8 cellular contexts compared by ENCODE assay signal in the genomic region with DNA sequence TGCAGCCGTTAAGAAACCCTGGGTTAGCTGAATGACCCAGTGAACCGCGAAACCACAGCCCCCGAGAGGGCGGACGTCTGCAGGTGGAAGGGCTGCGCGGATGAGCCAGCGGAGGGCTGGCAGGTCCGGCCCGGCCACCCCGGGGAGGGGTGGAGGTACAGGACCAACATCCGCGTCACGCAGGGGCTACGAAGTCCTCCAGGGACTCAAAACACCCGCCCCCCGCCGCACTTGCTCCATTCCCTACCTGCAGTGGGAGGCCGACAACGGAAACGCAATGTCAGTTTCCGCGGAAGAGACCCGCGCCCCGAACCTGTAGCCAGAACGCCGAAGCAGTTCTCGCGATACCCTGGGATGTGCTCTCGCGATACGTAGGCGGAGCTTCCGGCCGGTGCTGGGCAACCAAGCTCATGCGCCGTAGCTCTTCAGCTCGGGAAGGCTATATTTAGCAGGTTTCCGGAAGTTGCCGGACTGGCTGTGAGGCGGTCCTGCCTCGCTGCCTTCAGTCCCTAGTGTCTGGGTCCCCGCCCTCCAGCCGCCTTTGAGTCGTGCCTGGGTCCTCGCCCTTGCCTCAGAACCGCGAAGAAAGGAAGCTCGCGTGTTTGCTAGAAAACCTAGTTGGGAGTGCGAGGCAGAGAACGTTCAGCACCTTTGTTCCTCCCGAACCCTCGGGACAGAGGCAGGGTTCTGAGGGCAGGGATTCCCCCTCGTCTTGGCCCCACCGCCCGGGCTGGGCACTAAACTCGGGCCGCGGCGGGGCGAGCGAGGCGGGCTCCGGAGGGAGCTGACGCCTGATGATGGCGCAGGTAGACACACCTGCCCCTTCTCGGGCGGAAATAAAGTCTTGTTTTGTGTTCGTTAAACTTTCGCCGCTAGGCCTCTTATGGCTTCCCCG. TPM values are rescaled to one million over a fixed set of nuclear protein-coding genes. Genes with fewer than 3 reads are reported as not detected.
DNase-seq lines count a peak whose midpoint lies in the region; ATAC-seq, FAIRE-seq and TF ChIP-seq lines count a peak whose summit lies in the region.

A gene with protein sequence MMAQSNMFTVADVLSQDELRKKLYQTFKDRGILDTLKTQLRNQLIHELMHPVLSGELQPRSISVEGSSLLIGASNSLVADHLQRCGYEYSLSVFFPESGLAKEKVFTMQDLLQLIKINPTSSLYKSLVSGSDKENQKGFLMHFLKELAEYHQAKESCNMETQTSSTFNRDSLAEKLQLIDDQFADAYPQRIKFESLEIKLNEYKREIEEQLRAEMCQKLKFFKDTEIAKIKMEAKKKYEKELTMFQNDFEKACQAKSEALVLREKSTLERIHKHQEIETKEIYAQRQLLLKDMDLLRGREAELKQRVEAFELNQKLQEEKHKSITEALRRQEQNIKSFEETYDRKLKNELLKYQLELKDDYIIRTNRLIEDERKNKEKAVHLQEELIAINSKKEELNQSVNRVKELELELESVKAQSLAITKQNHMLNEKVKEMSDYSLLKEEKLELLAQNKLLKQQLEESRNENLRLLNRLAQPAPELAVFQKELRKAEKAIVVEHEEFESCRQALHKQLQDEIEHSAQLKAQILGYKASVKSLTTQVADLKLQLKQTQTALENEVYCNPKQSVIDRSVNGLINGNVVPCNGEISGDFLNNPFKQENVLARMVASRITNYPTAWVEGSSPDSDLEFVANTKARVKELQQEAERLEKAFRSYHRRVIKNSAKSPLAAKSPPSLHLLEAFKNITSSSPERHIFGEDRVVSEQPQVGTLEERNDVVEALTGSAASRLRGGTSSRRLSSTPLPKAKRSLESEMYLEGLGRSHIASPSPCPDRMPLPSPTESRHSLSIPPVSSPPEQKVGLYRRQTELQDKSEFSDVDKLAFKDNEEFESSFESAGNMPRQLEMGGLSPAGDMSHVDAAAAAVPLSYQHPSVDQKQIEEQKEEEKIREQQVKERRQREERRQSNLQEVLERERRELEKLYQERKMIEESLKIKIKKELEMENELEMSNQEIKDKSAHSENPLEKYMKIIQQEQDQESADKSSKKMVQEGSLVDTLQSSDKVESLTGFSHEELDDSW (plus strand): TSS at position 471 of the 895 bp plus-strand sequence. CDS start 324 bp downstream, at position 795.
A gene (minus strand): TSS at position 343 of the 895 bp plus-strand sequence. CDS start 14,657 bp downstream, outside the sequence.

- H3K27me3 Mint-ChIP-seq in endothelial cell (ENCODE audit: unreplicated experiment) (peaks cover 2% of the 10 kb centered on the region), mesothelial cell of epicardium (ENCODE audit: low read depth) (no peaks in the 10 kb centered on the region)

- H3K9ac ChIP-seq in OCI-LY3 (ENCODE audit: low read length) = peak within 1 kb of the TSS; percentile 92

- DNase-seq in D721Med (ENCODE audit: insufficient read length, low spot score) (peak; percentile 36), HuH-7 (ENCODE audit: low spot score) (peak; percentile 64), endothelial cell (ENCODE audit: low spot score) (peak; percentile 84), mesothelial cell of epicardium (ENCODE audit: low spot score in 2 of 2, unreplicated experiment in 2 of 2) (peak; percentile 73 to 85)
- peak; percentile 91 for DNase-seq in activated CD8-positive, alpha-beta memory T cell treated with anti-CD3 and anti-CD28 coated beads, Interleukin-2, amount 50 U/mL, for 48 hours
- peak; percentile 83 to 86 for DNase-seq in stimulated activated CD8-positive, alpha-beta memory T cell treated with anti-CD3 and anti-CD28 coated beads, Interleukin-15, amount 100 ng/mL, for 48 hours (ENCODE audit: low read depth in 2 of 2)

- peaks cover 16% of the 10 kb centered on the region for H3K4me1 Mint-ChIP-seq in endothelial cell (ENCODE audit: unreplicated experiment)
- peaks cover 26% of the 10 kb centered on the region for H3K4me1 Mint-ChIP-seq in mesothelial cell of epicardium

- H3K9me3 Mint-ChIP-seq in endothelial cell (ENCODE audit: unreplicated experiment) = no peaks in the 10 kb centered on the region
- peaks cover 12% of the 10 kb centered on the region for H3K9me3 Mint-ChIP-seq in mesothelial cell of epicardium

- peak; percentile 89 for ATAC-seq in GM21515 (IDR thresholded peaks at IDR 0.05; ENCODE audit: unreplicated experiment)

- H3K36me3 Mint-ChIP-seq in endothelial cell (ENCODE audit: low read depth, unreplicated experiment) (peaks cover 3% of the 10 kb centered on the region), mesothelial cell of epicardium (peaks cover 5% of the 10 kb centered on the region)

- peak within 1 kb of the TSS; percentile 99 for H3K27ac ChIP-seq in OCI-LY3 (ENCODE audit: low read length)

- H3K27ac Mint-ChIP-seq in endothelial cell (ENCODE audit: unreplicated experiment) (peak within 1 kb of the TSS; percentile 89), mesothelial cell of epicardium (peak within 1 kb of the TSS; percentile 97)

- TF ChIP-seq CTCF in D721Med (IDR thresholded peaks at IDR 0.05; ENCODE audit: insufficient read depth, missing control alignments) = no peak
- TF ChIP-seq CTCF in OCI-LY3 (IDR thresholded peaks at IDR 0.05; ENCODE audit: low read depth, low read length) = no peak
- no peak for TF ChIP-seq CTCF in endothelial cell (IDR thresholded peaks at IDR 0.05; ENCODE audit: unreplicated experiment)
- TF ChIP-seq CTCF in mesothelial cell of epicardium (IDR thresholded peaks at IDR 0.05; ENCODE audit: unreplicated experiment) = no peak

- H4K20me1 ChIP-seq in OCI-LY3 (ENCODE audit: insufficient read depth, low read length) = no peaks in the 10 kb centered on the region

- peak within 1 kb of the TSS; percentile 94 for H3K4me3 ChIP-seq in OCI-LY3 (ENCODE audit: low read length)

- H3K36me3 ChIP-seq in OCI-LY3 (replicated peaks; ENCODE audit: low read depth, low read length) = peaks cover 23% of the 10 kb centered on the region

- H3K4me3 Mint-ChIP-seq in endothelial cell (ENCODE audit: unreplicated experiment) (peak within 1 kb of the TSS; percentile 91), mesothelial cell of epicardium (peak within 1 kb of the TSS; percentile 96)

- peaks cover 57% of the 10 kb centered on the region for H3K79me2 ChIP-seq in OCI-LY3 (ENCODE audit: low read length)

- FAIRE-seq in D721Med (lab: Jason Lieb, UNC) = peak; percentile 53

- no peaks in the 10 kb centered on the region for H3K9me3 ChIP-seq in OCI-LY3 (ENCODE audit: insufficient read depth, low read length)

- H2AFZ ChIP-seq in OCI-LY3 (ENCODE audit: low read depth, low read length) = peak within 1 kb of the TSS; percentile 69

- peak within 1 kb of the TSS; percentile 85 for H3K4me2 ChIP-seq in OCI-LY3 (ENCODE audit: low read length)

- H3K27me3 ChIP-seq in OCI-LY3 (ENCODE audit: low read depth, low read length) = no peaks in the 10 kb centered on the region

- peaks cover 38% of the 10 kb centered on the region for H3K4me1 ChIP-seq in OCI-LY3 (ENCODE audit: low read length)

RNA-seq across cellular contexts. Expression of the first gene that starts in this region (rescaled TPM):
- total RNA-seq in endothelial cell (ENCODE audit: unreplicated experiment) (17.7 TPM), mesothelial cell of epicardium (46.3 to 50.8 TPM (median 46.5 TPM) in 3 replicates)

RNA-seq across cellular contexts. Expression of the second gene that starts in this region (rescaled TPM):
- total RNA-seq in endothelial cell (ENCODE audit: unreplicated experiment) = 12.4 TPM
- total RNA-seq in mesothelial cell of epicardium = 20.2 to 22.0 TPM (median 21.5 TPM) in 3 replicates

Comparison
In these comparisons a context has a peak if more than half of its experiments do, and no peak if none do; other contexts are left out.
1. Peak in every context shown above with its lines: DNase-seq, ATAC-seq, H3K4me3 ChIP-seq and H3K27ac ChIP-seq.
2. DNase-seq: peak in every context shown above with its lines; median percentile 91 in activated CD8-positive, alpha-beta memory T cell treated with anti-CD3 and anti-CD28 coated beads, Interleukin-2, amount 50 U/mL, for 48 hours; 84 in stimulated activated CD8-positive, alpha-beta memory T cell treated with anti-CD3 and anti-CD28 coated beads, Interleukin-15, amount 100 ng/mL, for 48 hours; 84 in endothelial cell; 79 in mesothelial cell of epicardium; 64 in HuH-7; 36 in D721Med.